19 cellular contexts compared by ENCODE assay signal in genomic region chr1:7432896-7433380, GRCh38.
"Had no signal": no experiment of that assay in that cellular context is flagged by ENCODE, and none has a peak within 500 bp of the region (broad histone marks: within the 10 kb centered on the region; RNA-seq: fewer than 3 reads in every experiment).

No MANE protein-coding gene starts in this region.

- H3K4me3 ChIP-seq: tibial nerve had no signal

- H3K9me3 ChIP-seq: tibial nerve had no signal

- FAIRE-seq: bronchial epithelial cell, colon, frontal cortex, islet of Langerhans had no signal

- H3K36me3 ChIP-seq: tibial nerve had no signal

- ATAC-seq: activated CD4-positive, alpha-beta T cell treated with anti-CD3 and anti-CD28 coated beads for 36 hours; activated naive CD4-positive, alpha-beta T cell treated with anti-CD3 and anti-CD28 coated beads, Interleukin-2, amount 50 U/mL, for 72 hours; activated T-cell treated with anti-CD3 and anti-CD28 coated beads, Interleukin-2, amount 50 U/mL, for 72 hours; right cardiac atrium had no signal

- H3K27ac ChIP-seq: tibial nerve had no signal

- H3K4me1 ChIP-seq: tibial nerve had no signal

- DNase-seq: activated CD4-positive, alpha-beta T cell treated with anti-CD3 and anti-CD28 coated beads for 36 hours; activated CD4-positive, alpha-beta T cell treated with anti-CD3 and anti-CD28 coated beads, Interleukin-2, amount 50 U/mL, for 4 hours; activated CD4-positive, CD25-positive, alpha-beta regulatory T cell; activated naive CD4-positive, alpha-beta T cell; activated T-cell treated with anti-CD3 and anti-CD28 coated beads for 4 hours; activated T-cell treated with anti-CD3 and anti-CD28 coated beads, Interleukin-2, amount 50 U/mL, for 72 hours; anterior cingulate cortex; effector memory CD4-positive, alpha-beta T cell; naive B cell; occipital lobe; stimulated activated CD4-positive, alpha-beta T cell treated with anti-CD3 and anti-CD28 coated beads, Interleukin-2, amount 100 ng/mL, for 48 hours; stimulated activated naive CD4-positive, alpha-beta T cell treated with Interleukin-2 at 50 U/mL for 16 hours had no signal
